In genomic region chr6:137853569-137854213, GRCh38 we compare ENCODE assay signal across 1 cellular context.
A peak's percentile ranks its signal among the peaks of the same experiment; 100 is the strongest.
TF ChIP-seq lines count a peak whose summit lies in the region.

No MANE protein-coding gene starts in this region.

TF ChIP-seq in HEK293, 187 proteins besides CTCF, POLR2A, EP300 and RAD21 (continued from another document and continues in another):
- TF ChIP-seq TSHZ1 (tag by site-specific recombination; IDR thresholded peaks at IDR 0.05; ENCODE audit: borderline replicate concordance) (peak; percentile 99), ZNF600 (tag by site-specific recombination; IDR thresholded peaks at IDR 0.05) (peak; percentile 49; the same call in 1 of the 2 replicates), HIC1 (tag by site-specific recombination; IDR thresholded peaks at IDR 0.05) (peak; percentile 95), ZEB2 (tag by site-specific recombination; IDR thresholded peaks at IDR 0.05) (peak; percentile 94), ZSCAN16 (tag by site-specific recombination; IDR thresholded peaks at IDR 0.05) (no peak), HOXD13 (CRISPR knock-in tag; IDR thresholded peaks at IDR 0.05; ENCODE audit: borderline replicate concordance) (no peak), ZNF391 (tag by site-specific recombination; IDR thresholded peaks at IDR 0.05; ENCODE audit: borderline replicate concordance, low read depth) (peak; percentile 95; the same call in 1 of the 2 replicates), TRIM28 (IDR thresholded peaks at IDR 0.05; ENCODE audit: borderline replicate concordance, low read length) (peak; percentile 87; the same call in 1 of the 2 replicates), KLF9 (tag by site-specific recombination; IDR thresholded peaks at IDR 0.05; ENCODE audit: low read depth) (no peak), INSM2 (tag by site-specific recombination; IDR thresholded peaks at IDR 0.05) (peak; percentile 98), GFI1B (tag by site-specific recombination; IDR thresholded peaks at IDR 0.05) (peak; percentile 87), ZNF37A (tag by site-specific recombination; IDR thresholded peaks at IDR 0.05) (0 out of 2 replicates have a peak, but pooled peaks have one; percentile 11), ZNF138 (tag by site-specific recombination; IDR thresholded peaks at IDR 0.05; ENCODE audit: borderline replicate concordance) (no peak), TCF7L2 (IDR thresholded peaks at IDR 0.05; ENCODE audit: borderline replicate concordance, low read depth, low read length) (peak; percentile 92), ZNF146 (tag by site-specific recombination; IDR thresholded peaks at IDR 0.05) (peak; percentile 67; the same call in 1 of the 2 replicates), HOXA7 (CRISPR knock-in tag; IDR thresholded peaks at IDR 0.05; ENCODE audit: borderline replicate concordance) (no peak), KLF8 (tag by site-specific recombination; IDR thresholded peaks at IDR 0.05) (peak; percentile 94), ZNF639 (tag by site-specific recombination; IDR thresholded peaks at IDR 0.05) (peak; percentile 98), ZNF518A (tag by site-specific recombination; conservative IDR thresholded peaks at IDR 0.05; ENCODE audit: low read depth) (peak; percentile 42; the same call in 1 of the 2 replicates), KLF7 (tag by site-specific recombination; IDR thresholded peaks at IDR 0.05; ENCODE audit: borderline replicate concordance) (no peak), PRDM10 (tag by site-specific recombination; IDR thresholded peaks at IDR 0.05) (peak; percentile 90), ZNF114 (tag by site-specific recombination; IDR thresholded peaks at IDR 0.05) (no peak), ZNF423 (tag by site-specific recombination; IDR thresholded peaks at IDR 0.05) (no peak), PRDM1 (tag by site-specific recombination; IDR thresholded peaks at IDR 0.05) (no peak), ZNF768 (tag by site-specific recombination; IDR thresholded peaks at IDR 0.05) (no peak), GLI4 (tag by site-specific recombination; IDR thresholded peaks at IDR 0.05) (peak; percentile 25; the same call in 1 of the 2 replicates), ZNF670 (tag by site-specific recombination; IDR thresholded peaks at IDR 0.05; ENCODE audit: low read depth) (no peak), BCL11A (tag by site-specific recombination; IDR thresholded peaks at IDR 0.05; ENCODE audit: low read depth) (peak; percentile 96), SP7 (tag by site-specific recombination; IDR thresholded peaks at IDR 0.05) (peak; percentile 100), ZNF626 (tag by site-specific recombination; IDR thresholded peaks at IDR 0.05) (0 out of 2 replicates have a peak, but pooled peaks have one; percentile 20)
- TF ChIP-seq, protein P1, sequence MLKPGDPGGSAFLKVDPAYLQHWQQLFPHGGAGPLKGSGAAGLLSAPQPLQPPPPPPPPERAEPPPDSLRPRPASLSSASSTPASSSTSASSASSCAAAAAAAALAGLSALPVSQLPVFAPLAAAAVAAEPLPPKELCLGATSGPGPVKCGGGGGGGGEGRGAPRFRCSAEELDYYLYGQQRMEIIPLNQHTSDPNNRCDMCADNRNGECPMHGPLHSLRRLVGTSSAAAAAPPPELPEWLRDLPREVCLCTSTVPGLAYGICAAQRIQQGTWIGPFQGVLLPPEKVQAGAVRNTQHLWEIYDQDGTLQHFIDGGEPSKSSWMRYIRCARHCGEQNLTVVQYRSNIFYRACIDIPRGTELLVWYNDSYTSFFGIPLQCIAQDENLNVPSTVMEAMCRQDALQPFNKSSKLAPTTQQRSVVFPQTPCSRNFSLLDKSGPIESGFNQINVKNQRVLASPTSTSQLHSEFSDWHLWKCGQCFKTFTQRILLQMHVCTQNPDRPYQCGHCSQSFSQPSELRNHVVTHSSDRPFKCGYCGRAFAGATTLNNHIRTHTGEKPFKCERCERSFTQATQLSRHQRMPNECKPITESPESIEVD (tag by site-specific recombination; IDR thresholded peaks at IDR 0.05): peak; percentile 94
- TF ChIP-seq, protein P2, sequence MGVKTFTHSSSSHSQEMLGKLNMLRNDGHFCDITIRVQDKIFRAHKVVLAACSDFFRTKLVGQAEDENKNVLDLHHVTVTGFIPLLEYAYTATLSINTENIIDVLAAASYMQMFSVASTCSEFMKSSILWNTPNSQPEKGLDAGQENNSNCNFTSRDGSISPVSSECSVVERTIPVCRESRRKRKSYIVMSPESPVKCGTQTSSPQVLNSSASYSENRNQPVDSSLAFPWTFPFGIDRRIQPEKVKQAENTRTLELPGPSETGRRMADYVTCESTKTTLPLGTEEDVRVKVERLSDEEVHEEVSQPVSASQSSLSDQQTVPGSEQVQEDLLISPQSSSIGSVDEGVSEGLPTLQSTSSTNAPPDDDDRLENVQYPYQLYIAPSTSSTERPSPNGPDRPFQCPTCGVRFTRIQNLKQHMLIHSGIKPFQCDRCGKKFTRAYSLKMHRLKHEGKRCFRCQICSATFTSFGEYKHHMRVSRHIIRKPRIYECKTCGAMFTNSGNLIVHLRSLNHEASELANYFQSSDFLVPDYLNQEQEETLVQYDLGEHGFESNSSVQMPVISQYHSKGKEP (tag by site-specific recombination; IDR thresholded peaks at IDR 0.05): peak; percentile 58
- TF ChIP-seq, protein P3, sequence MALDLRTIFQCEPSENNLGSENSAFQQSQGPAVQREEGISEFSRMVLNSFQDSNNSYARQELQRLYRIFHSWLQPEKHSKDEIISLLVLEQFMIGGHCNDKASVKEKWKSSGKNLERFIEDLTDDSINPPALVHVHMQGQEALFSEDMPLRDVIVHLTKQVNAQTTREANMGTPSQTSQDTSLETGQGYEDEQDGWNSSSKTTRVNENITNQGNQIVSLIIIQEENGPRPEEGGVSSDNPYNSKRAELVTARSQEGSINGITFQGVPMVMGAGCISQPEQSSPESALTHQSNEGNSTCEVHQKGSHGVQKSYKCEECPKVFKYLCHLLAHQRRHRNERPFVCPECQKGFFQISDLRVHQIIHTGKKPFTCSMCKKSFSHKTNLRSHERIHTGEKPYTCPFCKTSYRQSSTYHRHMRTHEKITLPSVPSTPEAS (tag by site-specific recombination; IDR thresholded peaks at IDR 0.05): peak; percentile 60; the same call in 1 of the 2 replicates
